In the genomic region with DNA sequence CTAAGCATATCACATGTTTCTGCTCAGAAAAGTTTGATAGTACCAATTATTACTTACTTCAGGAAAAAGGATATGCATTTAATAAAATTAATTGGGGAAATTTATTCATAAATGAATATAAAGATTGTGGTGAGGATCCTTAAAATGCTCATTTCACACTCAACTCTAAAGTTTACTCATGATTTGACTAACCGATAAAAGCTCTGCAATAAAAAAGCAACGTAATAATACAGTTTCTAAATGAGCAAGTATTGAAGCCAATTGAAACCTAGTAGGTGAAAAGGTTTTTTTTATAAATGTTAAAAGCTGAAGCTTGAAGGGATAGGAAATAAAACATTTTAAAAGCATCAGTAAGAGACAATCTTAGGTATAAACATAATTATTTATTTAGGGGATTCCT, we compare ENCODE assay signal across 33 cellular contexts.
"Had no signal": no experiment of that assay in that cellular context is flagged by ENCODE, and none has a peak within 500 bp of the region (broad histone marks: within the 10 kb centered on the region; RNA-seq: fewer than 3 reads in every experiment).

No MANE protein-coding gene starts in this region.

- DNase-seq: activated effector memory CD4-positive, alpha-beta T cell treated with anti-CD3 and anti-CD28 coated beads, Interleukin-2, amount 50 U/mL, for 16 hours; activated effector memory CD4-positive, alpha-beta T cell treated with Interleukin-2 at 50 U/mL for 16 hours; activated gamma-delta T cell; activated gamma-delta T cell treated with Interleukin-2 at 50 U/mL for 16 hours; activated naive CD4-positive, alpha-beta T cell; activated naive CD4-positive, alpha-beta T cell treated with anti-CD3 and anti-CD28 coated beads for 36 hours; activated naive CD4-positive, alpha-beta T cell treated with anti-CD3 and anti-CD28 coated beads, Interleukin-2, amount 10 ng/mL, durations not matched to agents 7 days and 5 days; activated naive CD4-positive, alpha-beta T cell treated with anti-CD3 and anti-CD28 coated beads, Interleukin-2, amount 50 U/mL, for 16 hours; activated naive CD4-positive, alpha-beta T cell treated with Interleukin-2 at 50 U/mL for 16 hours; activated naive CD8-positive, alpha-beta T cell treated with anti-CD3 and anti-CD28 coated beads for 36 hours; activated naive CD8-positive, alpha-beta T cell treated with anti-CD3 and anti-CD28 coated beads, Interleukin-2, amount 10 ng/mL, durations not matched to agents 7 days and 5 days; activated naive CD8-positive, alpha-beta T cell treated with anti-CD3 and anti-CD28 coated beads, Interleukin-2, amount 50 U/mL, for 24 hours; activated T-cell treated with anti-CD3 and anti-CD28 coated beads, Interleukin-2, amount 50 U/mL, for 24 hours; activated T-cell treated with anti-CD3 and anti-CD28 coated beads, Interleukin-2, amount 50 U/mL, for 4 hours; activated T-cell treated with anti-CD3 and anti-CD28 coated beads, Interleukin-2, amount 50 U/mL, for 48 hours; activated T-cell treated with anti-CD3 and anti-CD28 coated beads, Interleukin-2, amount 50 U/mL, for 72 hours; adrenal gland; amniotic stem cell; amygdala; anterior cingulate cortex; aorta; body of pancreas; brain microvascular endothelial cell; caudate nucleus; central memory CD4-positive, alpha-beta T cell; cerebellar nuclear complex had no signal

- H3K9me3 ChIP-seq: ascending aorta, body of pancreas, breast epithelium had no signal

- FAIRE-seq: astrocyte, bronchial epithelial cell had no signal

- H3K4me1 ChIP-seq: adrenal gland, ascending aorta, body of pancreas, breast epithelium had no signal

- H3K4me3 ChIP-seq: adrenal gland, ascending aorta, body of pancreas, breast epithelium, cardiac muscle cell had no signal

- H3K27me3 ChIP-seq: adrenal gland, ascending aorta, body of pancreas, brain microvascular endothelial cell, breast epithelium, cardiac muscle cell had no signal

- ATAC-seq: activated naive CD4-positive, alpha-beta T cell treated with anti-CD3 and anti-CD28 coated beads, Interleukin-2, amount 50 U/mL, for 72 hours; activated naive CD8-positive, alpha-beta T cell treated with anti-CD3 and anti-CD28 coated beads, Interleukin-2, amount 50 U/mL, for 24 hours; activated T-cell treated with anti-CD3 and anti-CD28 coated beads, Interleukin-2, amount 50 U/mL, for 4 hours; activated T-cell treated with anti-CD3 and anti-CD28 coated beads, Interleukin-2, amount 50 U/mL, for 72 hours; activated T-helper 17 cell treated with anti-CD3 and anti-CD28 coated beads, Interleukin-2, amount 50 U/mL, for 72 hours; body of pancreas had no signal

- H3K36me3 ChIP-seq: adrenal gland, ascending aorta, brain microvascular endothelial cell, breast epithelium, cardiac muscle cell had no signal

- H3K27ac ChIP-seq: adrenal gland, ascending aorta, body of pancreas, brain microvascular endothelial cell, breast epithelium, cardiac muscle cell had no signal
